22 cellular contexts compared by ENCODE assay signal in genomic region chr11:86167499-86168161, GRCh38.
DNase-seq lines count a peak whose midpoint lies in the region; ATAC-seq, FAIRE-seq and TF ChIP-seq lines count a peak whose summit lies in the region.
"Had no signal": no experiment of that assay in that cellular context is flagged by ENCODE, and none has a peak within 500 bp of the region (broad histone marks: within the 10 kb centered on the region; RNA-seq: fewer than 3 reads in every experiment).

No MANE protein-coding gene starts in this region.

- H3K9me3 ChIP-seq in HepG2 (ENCODE audit: low read length) (no peaks in the 10 kb centered on the region), upper lobe of right lung (no peaks in the 10 kb centered on the region)
- H3K9me3 ChIP-seq: body of pancreas, SJSA1 had no signal

- CTCF ChIA-PET in HepG2 (lab: Yijun Ruan, JAX; ENCODE audit: low intra/inter-chr PET ratio, low total read pairs): no interaction called here

- H3K4me1 ChIP-seq in HepG2 (ENCODE audit: insufficient read depth, low read length): peaks cover 7% of the 10 kb centered on the region; the same call in 1 of the 2 replicates
- H3K4me1 ChIP-seq in upper lobe of right lung: no peaks in the 10 kb centered on the region
- H3K4me1 ChIP-seq: body of pancreas had no signal

- ATAC-seq in HepG2 (peak; percentile 62), upper lobe of right lung (no peak), GM21576 (IDR thresholded peaks at IDR 0.05; ENCODE audit: unreplicated experiment) (no peak)
- ATAC-seq: body of pancreas; stimulated activated naive B cell treated with anti-CD40 and anti-IgM and Interleukin-4, amounts not matched to agents 10 μg/mL and 1 μg/mL and 100 μg/mL, for 72 hours; T-helper 17 cell had no signal

- H3K27me3 ChIP-seq in HepG2 (ENCODE audit: control insufficient read depth in 1 of 2, insufficient read depth in 2 of 2, low read length in 2 of 2): no peaks in the 10 kb centered on the region; a peak in 1 of 5 replicates
- no peaks in the 10 kb centered on the region for H3K27me3 ChIP-seq in upper lobe of right lung
- H3K27me3 ChIP-seq: body of pancreas, SJSA1 had no signal

- TF ChIP-seq CTCF in cardiac fibroblast (IDR thresholded peaks at IDR 0.05; ENCODE audit: low read depth, low read length) (no peak), HepG2 (CRISPR knock-in tag; IDR thresholded peaks at IDR 0.05) (no peak), upper lobe of right lung (IDR thresholded peaks at IDR 0.05) (no peak)

- WGBS in HepG2 (ENCODE audit: low lambda C conversion rate): 42% methylated on average over 4 of the region's 4 CpGs

- H3K79me2 ChIP-seq in HepG2 (ENCODE audit: insufficient read depth, low read length): no peaks in the 10 kb centered on the region

- H3K36me3 ChIP-seq in HepG2 (replicated peaks in 1 of 2; ENCODE audit: control insufficient read depth in 1 of 2, insufficient read depth in 2 of 2, low read length in 2 of 2) (no peaks in the 10 kb centered on the region), upper lobe of right lung (no peaks in the 10 kb centered on the region)
- H3K36me3 ChIP-seq: SJSA1 had no signal

- DNase-seq in DMS53 (lab: John Stamatoyannopoulos, UW): peak; percentile 59
- DNase-seq in NCI-H460 (ENCODE audit: extremely low read depth, low read depth): peak; percentile 5
- peak; percentile 67 to 69 for DNase-seq in cardiac fibroblast (ENCODE audit: low read depth in 2 of 2)
- DNase-seq in HepG2 (ENCODE audit: low spot score): no peak
- DNase-seq in activated naive CD4-positive, alpha-beta T cell treated with anti-CD3 and anti-CD28 coated beads, Interleukin-2, amount 50 U/mL, for 16 hours: no peak
- no peak for DNase-seq in upper lobe of right lung
- no peak for DNase-seq in NCI-H510A treated with DMSO at 0.1 percent for 48 hours (lab: John Stamatoyannopoulos, UW)
- DNase-seq: activated CD4-positive, alpha-beta T cell treated with anti-CD3 and anti-CD28 coated beads, Interleukin-2, amount 10 ng/mL, durations not matched to agents 24 days and 14 days; activated naive CD8-positive, alpha-beta T cell treated with anti-CD3 and anti-CD28 coated beads for 36 hours; body of pancreas; cortex of kidney; NCI-H1436 treated with DMSO at 0.1 percent for 48 hours; NCI-H2171 treated with DMSO at 0.1 percent for 48 hours; small intestine; stimulated activated CD4-positive, alpha-beta T cell treated with anti-CD3 and anti-CD28 coated beads, Interleukin-2, amount 100 ng/mL, for 48 hours; stimulated activated naive B cell treated with anti-CD40 and anti-IgM and Interleukin-4, amounts not matched to agents 10 μg/mL and 1 μg/mL and 100 μg/mL, for 72 hours; T-helper 17 cell had no signal

- H4K20me1 ChIP-seq in HepG2 (ENCODE audit: insufficient read depth, low read length): no peaks in the 10 kb centered on the region

- no peak for TF ChIP-seq RAD21 in HepG2 (CRISPR knock-in tag; IDR thresholded peaks at IDR 0.05)

- intact Hi-C loops in HepG2 (cut with micrococcal nuclease; ENCODE audit: unreplicated experiment) (no loop called here), upper lobe of right lung (cut with DNase I) (no loop called here)

- FAIRE-seq in HepG2 (lab: Jason Lieb, UNC): no peak
- FAIRE-seq: G401.6, GM18507, H1, small intestine had no signal

- H2AFZ ChIP-seq in HepG2 (ENCODE audit: low read length): no peak overlapping the region

- in situ Hi-C loops in HepG2 (cut with HindIII; ENCODE audit: extremely low pct_ligation_motif_present, low pct_unique_long_range_greater_than_20kb): no loop called here

- no peak overlapping the region for H3K4me3 ChIP-seq in cardiac fibroblast (replicated peaks in 1 of 2; ENCODE audit: low read depth in 2 of 2, low read length in 2 of 2)
- H3K4me3 ChIP-seq in HepG2 (replicated peaks in 1 of 3; ENCODE audit: insufficient read depth in 1 of 3, low read depth in 2 of 3, low read length in 3 of 3): no peak overlapping the region
- H3K4me3 ChIP-seq in upper lobe of right lung: no peak overlapping the region
- H3K4me3 ChIP-seq: body of pancreas, SJSA1 had no signal

- no peak for TF ChIP-seq EP300 in HepG2 (IDR thresholded peaks at IDR 0.05; ENCODE audit: low read depth in 2 of 2, low read length in 2 of 2)
- TF ChIP-seq EP300 in HepG2 (CRISPR knock-in tag; IDR thresholded peaks at IDR 0.05; ENCODE audit: borderline replicate concordance): no peak

- H3K27ac ChIP-seq in HepG2 (ENCODE audit: extremely low read length, insufficient read depth, low read length) (no peak overlapping the region), upper lobe of right lung (no peak overlapping the region)
- H3K27ac ChIP-seq: body of pancreas, SJSA1 had no signal

- no peak overlapping the region for H3K4me2 ChIP-seq in HepG2 (ENCODE audit: low read depth, low read length)

- no TSS peak for BruUV-seq in HepG2 (replicated peaks; lab: Mats Ljungman, UMichigan)

- no peak for TF ChIP-seq POLR2A in HepG2 (IDR thresholded peaks at IDR 0.05; ENCODE audit: insufficient read depth in 1 of 2, low read depth in 2 of 2, low read length in 2 of 2)

- POLR2A ChIA-PET in HepG2 (lab: Yijun Ruan, JAX): no interaction called here

- no peak overlapping the region for H3K9ac ChIP-seq in HepG2 (ENCODE audit: insufficient read depth, low read depth, low read length)

TF ChIP-seq in HepG2, 621 proteins besides CTCF, POLR2A, EP300 and RAD21:
- TF ChIP-seq HNF4A (CRISPR knock-in tag; IDR thresholded peaks at IDR 0.05) (0 out of 2 replicates have a peak, but pooled peaks have one; percentile 6), CC2D1A (CRISPR knock-in tag; IDR thresholded peaks at IDR 0.05) (no peak), ESRRA (CRISPR knock-in tag; IDR thresholded peaks at IDR 0.05; ENCODE audit: low read depth) (no peak), ZBTB25 (CRISPR knock-in tag; IDR thresholded peaks at IDR 0.05) (no peak), ZNF776 (CRISPR knock-in tag; IDR thresholded peaks at IDR 0.05) (no peak), ZSCAN31 (CRISPR knock-in tag; IDR thresholded peaks at IDR 0.05; ENCODE audit: low read depth) (no peak), PPARG (CRISPR knock-in tag; conservative IDR thresholded peaks at IDR 0.05) (no peak)
- TF ChIP-seq, protein P1, sequence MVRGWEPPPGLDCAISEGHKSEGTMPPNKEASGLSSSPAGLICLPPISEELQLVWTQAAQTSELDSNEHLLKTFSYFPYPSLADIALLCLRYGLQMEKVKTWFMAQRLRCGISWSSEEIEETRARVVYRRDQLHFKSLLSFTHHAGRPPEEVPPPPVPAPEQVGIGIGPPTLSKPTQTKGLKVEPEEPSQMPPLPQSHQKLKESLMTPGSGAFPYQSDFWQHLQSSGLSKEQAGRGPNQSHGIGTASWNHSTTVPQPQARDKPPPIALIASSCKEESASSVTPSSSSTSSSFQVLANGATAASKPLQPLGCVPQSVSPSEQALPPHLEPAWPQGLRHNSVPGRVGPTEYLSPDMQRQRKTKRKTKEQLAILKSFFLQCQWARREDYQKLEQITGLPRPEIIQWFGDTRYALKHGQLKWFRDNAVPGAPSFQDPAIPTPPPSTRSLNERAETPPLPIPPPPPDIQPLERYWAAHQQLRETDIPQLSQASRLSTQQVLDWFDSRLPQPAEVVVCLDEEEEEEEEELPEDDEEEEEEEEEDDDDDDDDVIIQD (CRISPR knock-in tag; IDR thresholded peaks at IDR 0.05; ENCODE audit: low read depth): no peak

Comparison
In these comparisons a context has a peak if more than half of its experiments do, and no peak if none do; other contexts are left out.
1. DNase-seq: peak in DMS53 (single experiment), NCI-H460 (single experiment) and cardiac fibroblast (2 of 2); none in HepG2 (single experiment), activated naive CD4-positive, alpha-beta T cell treated with anti-CD3 and anti-CD28 coated beads, Interleukin-2, amount 50 U/mL, for 16 hours (single experiment), upper lobe of right lung (single experiment) and NCI-H510A treated with DMSO at 0.1 percent for 48 hours (single experiment).